In the genomic region with DNA sequence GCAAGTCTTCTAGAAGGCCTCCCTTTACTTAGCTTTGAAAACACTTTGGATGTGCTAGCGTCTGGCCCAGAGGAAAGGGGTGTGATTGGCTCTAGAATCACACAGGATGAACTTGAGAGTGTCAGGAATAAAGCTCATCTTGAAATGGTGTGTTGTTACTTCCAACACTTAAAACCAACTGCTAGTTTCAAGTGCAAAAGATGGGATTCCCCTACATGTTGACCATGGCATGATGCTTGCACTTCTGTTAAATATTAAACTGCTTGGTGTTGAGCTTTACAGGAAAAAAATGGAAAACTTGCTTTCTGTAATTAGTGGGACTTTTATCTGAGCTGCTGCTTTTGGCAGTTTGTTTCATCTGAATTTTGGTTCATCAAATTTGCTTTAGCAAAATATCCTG, we compare ENCODE assay signal across 19 cellular contexts.
DNase-seq lines count a peak whose midpoint lies in the region; ATAC-seq and TF ChIP-seq lines count a peak whose summit lies in the region.
"Had no signal": no experiment of that assay in that cellular context is flagged by ENCODE, and none has a peak within 500 bp of the region (broad histone marks: within the 10 kb centered on the region; RNA-seq: fewer than 3 reads in every experiment).

No MANE protein-coding gene starts in this region.

- peak overlapping the region; percentile 18 for H3K4me2 ChIP-seq in KMS-11
- no peak overlapping the region for H3K4me2 ChIP-seq in hepatocyte

- H3K36me3 ChIP-seq in KMS-11 (ENCODE audit: insufficient read depth) (no peaks in the 10 kb centered on the region), hepatocyte (replicated peaks; ENCODE audit: insufficient read depth, low read depth) (no peaks in the 10 kb centered on the region), right lobe of liver (no peaks in the 10 kb centered on the region), spleen (no peaks in the 10 kb centered on the region)
- H3K36me3 ChIP-seq: BLaER1, HAP-1 had no signal

- no peak overlapping the region for H3K9ac ChIP-seq in KMS-11
- H3K9ac ChIP-seq: BLaER1 had no signal

- WGBS in hepatocyte (ENCODE audit: low lambda C conversion rate, missing lambda C conversion rate) = 71% methylated on average over 1 of the region's 1 CpG
- 20% methylated on average over 1 of the region's 1 CpG for WGBS in right lobe of liver (ENCODE audit: insufficient coverage, low coverage, low lambda C conversion rate, missing lambda C conversion rate)
- whole genome bisulfite sequencing in spleen, 5 donors = 57 to 67% (median 59%) methylated on average over 1 of the region's 1 CpG

- ATAC-seq in right lobe of liver = peak; percentile 63 to 95 (median 72)
- ATAC-seq: CD8-positive, alpha-beta T cell had no signal

- intact Hi-C loops in right lobe of liver (cut with DNase I) (no loop called here), spleen (cut with DNase I; ENCODE audit: low total_unique reads) (no loop called here)

- H3K79me2 ChIP-seq in KMS-11 (ENCODE audit: insufficient read depth, low read depth) = no peaks in the 10 kb centered on the region
- H3K79me2 ChIP-seq in hepatocyte = no peaks in the 10 kb centered on the region

- H3K27ac ChIP-seq in KMS-11 = no peak overlapping the region
- no peak overlapping the region for H3K27ac ChIP-seq in hepatocyte
- H3K27ac ChIP-seq in right lobe of liver = no peak overlapping the region
- H3K27ac ChIP-seq in spleen = no peak overlapping the region
- H3K27ac ChIP-seq: 22Rv1, BLaER1, C4-2B had no signal

- H3K4me1 ChIP-seq in KMS-11 (ENCODE audit: low read depth, poor library complexity, severe bottlenecking) = peaks cover 14% of the 10 kb centered on the region
- no peaks in the 10 kb centered on the region for H3K4me1 ChIP-seq in hepatocyte (ENCODE audit: insufficient read depth)
- H3K4me1 ChIP-seq in right lobe of liver = peaks cover 0 to 9% (median 0%) of the 10 kb centered on the region in 4 donors
- no peaks in the 10 kb centered on the region for H3K4me1 ChIP-seq in spleen
- H3K4me1 ChIP-seq: Caco-2, HAP-1 had no signal

- peak; percentile 29 for DNase-seq in DMS53 (lab: John Stamatoyannopoulos, UW)
- no peak for DNase-seq in DMS53 treated with DMSO at 0.1 percent for 48 hours (lab: John Stamatoyannopoulos, UW; ENCODE audit: unreplicated experiment)
- DNase-seq in hepatocyte (ENCODE audit: low spot score) = peak; percentile 13
- DNase-seq in right lobe of liver = no peak
- DNase-seq in NCI-H345 treated with DMSO at 0.1 percent for 48 hours (lab: John Stamatoyannopoulos, UW; ENCODE audit: unreplicated experiment) = no peak
- no peak for DNase-seq in spleen
- no peak for DNase-seq in activated CD4-positive, alpha-beta T cell treated with anti-CD3 and anti-CD28 coated beads, Interleukin-2, amount 50 U/mL, for 1 hour
- DNase-seq: Caco-2; CD4-positive, CD25-positive, alpha-beta regulatory T cell; CD8-positive, alpha-beta T cell; DMS 273 treated with DMSO at 0.1 percent for 48 hours; DND-41; GOT3; HFFc6 had no signal

- H3K4me3 ChIP-seq in KMS-11 (IDR thresholded peaks at IDR 0.05; ENCODE audit: insufficient read depth, low read depth, low read length) = no peak overlapping the region
- H3K4me3 ChIP-seq in hepatocyte = no peak overlapping the region
- H3K4me3 ChIP-seq in right lobe of liver = no peak overlapping the region
- H3K4me3 ChIP-seq in spleen = no peak overlapping the region
- H3K4me3 ChIP-seq: BLaER1, HAP-1 had no signal

- H4K20me1 ChIP-seq in KMS-11 (ENCODE audit: insufficient read depth) (no peaks in the 10 kb centered on the region), hepatocyte (ENCODE audit: insufficient read depth, poor library complexity, severe bottlenecking) (no peaks in the 10 kb centered on the region)
- H4K20me1 ChIP-seq: BLaER1 had no signal

- H3K9me3 ChIP-seq in hepatocyte (ENCODE audit: low read depth) = no peaks in the 10 kb centered on the region
- no peaks in the 10 kb centered on the region for H3K9me3 ChIP-seq in right lobe of liver
- peaks cover 0 to 11% (median 2%) of the 10 kb centered on the region in 8 donors for H3K9me3 ChIP-seq in spleen
- H3K9me3 ChIP-seq: Caco-2, HAP-1 had no signal

- no peaks in the 10 kb centered on the region for H3K27me3 ChIP-seq in KMS-11 (ENCODE audit: insufficient read depth, low read depth)
- H3K27me3 ChIP-seq in hepatocyte = no peaks in the 10 kb centered on the region
- H3K27me3 ChIP-seq in right lobe of liver = no peaks in the 10 kb centered on the region
- H3K27me3 ChIP-seq in spleen (replicated peaks in 1 of 7) = no peaks in the 10 kb centered on the region

- no peak overlapping the region for H2AFZ ChIP-seq in KMS-11 (ENCODE audit: low read depth)
- no peak overlapping the region for H2AFZ ChIP-seq in hepatocyte

- TF ChIP-seq POLR2A in right lobe of liver (IDR thresholded peaks at IDR 0.05) = no peak
- no peak for TF ChIP-seq POLR2A in spleen (IDR thresholded peaks at IDR 0.05)

- no peaks in the 10 kb centered on the region for H3K9me2 ChIP-seq in hepatocyte (replicated peaks; ENCODE audit: insufficient read depth)

- TF ChIP-seq CTCF in KMS-11 (conservative IDR thresholded peaks at IDR 0.05; ENCODE audit: low read depth, low read length) (no peak), hepatocyte (IDR thresholded peaks at IDR 0.05; ENCODE audit: poor library complexity) (no peak), right lobe of liver (IDR thresholded peaks at IDR 0.05) (no peak), spleen (IDR thresholded peaks at IDR 0.05 in 8 of 11, conservative IDR thresholded peaks at IDR 0.05 in 3 of 11) (no peak)

Comparison
In these comparisons a context has a peak if more than half of its experiments do, and no peak if none do; other contexts are left out.
1. DNase-seq: peak in DMS53 (single experiment) and hepatocyte (single experiment); none in DMS53 treated with DMSO at 0.1 percent for 48 hours (single experiment), right lobe of liver (0 of 3), NCI-H345 treated with DMSO at 0.1 percent for 48 hours (single experiment), spleen (single experiment) and activated CD4-positive, alpha-beta T cell treated with anti-CD3 and anti-CD28 coated beads, Interleukin-2, amount 50 U/mL, for 1 hour (single experiment).